In the genomic region with DNA sequence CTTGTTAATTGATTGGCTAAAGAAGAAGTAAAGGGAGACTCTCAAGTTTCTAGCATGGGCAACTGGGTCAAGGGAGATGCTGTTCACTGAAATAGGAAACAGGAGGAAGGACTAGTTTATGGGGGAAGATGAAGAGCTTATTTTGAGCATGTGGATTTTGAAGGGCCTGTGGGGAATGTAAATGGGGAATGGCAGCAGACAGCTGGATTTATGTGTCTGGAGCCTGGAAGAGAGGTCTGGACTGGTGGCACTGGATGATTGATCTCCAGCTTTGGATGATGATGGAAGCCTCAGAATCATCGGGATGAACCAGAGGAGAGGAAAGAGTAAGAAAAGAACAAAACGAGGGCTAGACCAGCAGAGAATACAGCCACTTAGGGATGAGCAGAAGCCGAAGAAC, we compare ENCODE assay signal across 14 cellular contexts. TPM values are rescaled to one million over a fixed set of nuclear protein-coding genes. Genes with fewer than 3 reads are reported as not detected.
DNase-seq lines count a peak whose midpoint lies in the region; TF ChIP-seq lines count a peak whose summit lies in the region.
"Had no signal": no experiment of that assay in that cellular context is flagged by ENCODE, and none has a peak within 500 bp of the region (broad histone marks: within the 10 kb centered on the region; RNA-seq: fewer than 3 reads in every experiment).

No MANE protein-coding gene starts in this region.

- intact Hi-C loops in CD4-positive, alpha-beta memory T cell (cut with micrococcal nuclease) = no loop called here

- CTCF ChIA-PET in HEK293T (lab: Yijun Ruan, JAX) = interaction anchor here (0.6 to 1.0 kb wide), 5 partner anchors 12 to 306 kb away, joined by 3 to 4 read pairs (median 3); no protein-coding TSS in a partner anchor
- CTCF ChIA-PET in CD4-positive, alpha-beta memory T cell (lab: Charles Lee; ENCODE audit: partially characterized antibody) = no interaction called here

- H3K4me3 ChIP-seq in neuronal stem cell (ENCODE audit: low read length in 2 of 2) = no peak overlapping the region
- no peak overlapping the region for H3K4me3 ChIP-seq in CD4-positive, alpha-beta memory T cell (ENCODE audit: low read length in 2 of 2)
- H3K4me3 ChIP-seq: A549 had no signal

- no peaks in the 10 kb centered on the region for H3K36me3 Mint-ChIP-seq in CD4-positive, alpha-beta memory T cell
- H3K36me3 Mint-ChIP-seq: CD8-positive, alpha-beta T cell; IgD-negative memory B cell had no signal

- no peak overlapping the region for H3K27ac Mint-ChIP-seq in CD4-positive, alpha-beta memory T cell
- H3K27ac Mint-ChIP-seq: CD8-positive, alpha-beta T cell; IgD-negative memory B cell had no signal

- no peak overlapping the region for H3K9ac ChIP-seq in neuronal stem cell (ENCODE audit: low read depth, low read length, poor library complexity)

- H3K36me3 ChIP-seq in neuronal stem cell (replicated peaks in 1 of 2; ENCODE audit: control insufficient read depth in 2 of 2, insufficient read depth in 2 of 2, low read length in 2 of 2) = no peaks in the 10 kb centered on the region
- no peaks in the 10 kb centered on the region for H3K36me3 ChIP-seq in CD4-positive, alpha-beta memory T cell (ENCODE audit: insufficient read depth, low read length)
- H3K36me3 ChIP-seq: BE2C had no signal

- no peaks in the 10 kb centered on the region for H3K4me1 Mint-ChIP-seq in CD4-positive, alpha-beta memory T cell
- H3K4me1 Mint-ChIP-seq: IgD-negative memory B cell had no signal

- POLR2A ChIA-PET in HEK293T (lab: Yijun Ruan, JAX) = interaction anchor here (1.6 to 2.4 kb wide), 2 partner anchors 53 to 70 kb away, joined by 4 to 10 read pairs; a partner anchor contains a TSS
- POLR2A ChIA-PET in CD4-positive, alpha-beta memory T cell (lab: Charles Lee; ENCODE audit: partially characterized antibody) = no interaction called here

- no peak overlapping the region for H2BK12ac ChIP-seq in neuronal stem cell (ENCODE audit: low read length)

- H3K27me3 Mint-ChIP-seq in CD4-positive, alpha-beta memory T cell = peaks cover 4% of the 10 kb centered on the region in 2 donors
- H3K27me3 Mint-ChIP-seq: IgD-negative memory B cell had no signal

- H2BK15ac ChIP-seq in neuronal stem cell (ENCODE audit: low read length) = no peak overlapping the region

- no peak overlapping the region for H4K91ac ChIP-seq in neuronal stem cell (ENCODE audit: low read depth, low read length, poor library complexity)

- peaks cover 6 to 7% of the 10 kb centered on the region in 2 donors for H3K4me1 ChIP-seq in neuronal stem cell (ENCODE audit: control insufficient read depth in 2 of 2, insufficient read depth in 1 of 2, low read depth in 1 of 2, low read length in 2 of 2)
- H3K4me1 ChIP-seq in CD4-positive, alpha-beta memory T cell (ENCODE audit: insufficient read depth, low read length) = no peaks in the 10 kb centered on the region
- H3K4me1 ChIP-seq: BE2C, Caco-2 had no signal

- H3K79me1 ChIP-seq in neuronal stem cell (ENCODE audit: low read depth, low read length) = no peaks in the 10 kb centered on the region

- no peak overlapping the region for H3K4me2 ChIP-seq in neuronal stem cell (ENCODE audit: insufficient read depth, low read length, poor library complexity, severe bottlenecking)
- H3K4me2 ChIP-seq: A549 had no signal

- no peaks in the 10 kb centered on the region for H3K9me3 ChIP-seq in neuronal stem cell (replicated peaks in 1 of 2; ENCODE audit: control insufficient read depth in 2 of 2, insufficient read depth in 1 of 2, low read depth in 1 of 2, low read length in 2 of 2)
- H3K9me3 ChIP-seq in CD4-positive, alpha-beta memory T cell (ENCODE audit: control insufficient read depth in 1 of 2, low read length in 2 of 2) = no peaks in the 10 kb centered on the region
- H3K9me3 ChIP-seq: A549, BE2C, Caco-2 had no signal

- H2BK5ac ChIP-seq in neuronal stem cell (ENCODE audit: low read length) = no peak overlapping the region

- no peak overlapping the region for H2AK5ac ChIP-seq in neuronal stem cell (ENCODE audit: low read depth, low read length)

- no peak overlapping the region for H3K4ac ChIP-seq in neuronal stem cell (ENCODE audit: low read length)

- WGBS in neuronal stem cell (ENCODE audit: extremely low coverage in 2 of 2, insufficient read length in 2 of 2, insufficient replicate concordance in 1 of 2), 2 donors = no CpG with 5 or more reads among the region's 3 CpGs

- no peak overlapping the region for H3K4me3 Mint-ChIP-seq in CD4-positive, alpha-beta memory T cell
- H3K4me3 Mint-ChIP-seq: CD8-positive, alpha-beta T cell; IgD-negative memory B cell had no signal

- H3K27ac ChIP-seq in neuronal stem cell (replicated peaks; ENCODE audit: low read length) = no peak overlapping the region
- no peak overlapping the region for H3K27ac ChIP-seq in CD4-positive, alpha-beta memory T cell (ENCODE audit: low read depth, low read length)
- H3K27ac ChIP-seq: C4-2B had no signal

- H3K14ac ChIP-seq in neuronal stem cell (ENCODE audit: low read length) = no peak overlapping the region

- no peak overlapping the region for H2BK120ac ChIP-seq in neuronal stem cell (ENCODE audit: low read depth, low read length)

- no peak overlapping the region for H3K23ac ChIP-seq in neuronal stem cell (ENCODE audit: low read depth, low read length, poor library complexity)

- H3K18ac ChIP-seq in neuronal stem cell (ENCODE audit: low read length) = no peak overlapping the region

- H4K8ac ChIP-seq in neuronal stem cell (ENCODE audit: low read depth, low read length) = no peak overlapping the region

- peak overlapping the region; percentile 72 for H2AFZ ChIP-seq in neuronal stem cell (ENCODE audit: low read length)

- H3K27me3 ChIP-seq in neuronal stem cell (ENCODE audit: control insufficient read depth in 3 of 3, insufficient read depth in 3 of 3, low read depth in 1 of 3, low read length in 3 of 3) = peaks cover 0 to 44% (median 0%) of the 10 kb centered on the region in 3 experiments
- no peaks in the 10 kb centered on the region for H3K27me3 ChIP-seq in CD4-positive, alpha-beta memory T cell (ENCODE audit: insufficient read depth, low read length)
- H3K27me3 ChIP-seq: BE2C had no signal

- H3K9me3 Mint-ChIP-seq in CD4-positive, alpha-beta memory T cell = no peaks in the 10 kb centered on the region
- H3K9me3 Mint-ChIP-seq: CD8-positive, alpha-beta T cell; IgD-negative memory B cell had no signal

- DNase-seq in HEK293T (ENCODE audit: extremely low spot score) = no peak
- DNase-seq in islet precursor cell = peak; percentile 82
- DNase-seq in neuronal stem cell (ENCODE audit: low spot score) = no peak
- no peak for DNase-seq in NCI-H2171 (lab: John Stamatoyannopoulos, UW)
- DNase-seq in NCI-H1105 (lab: John Stamatoyannopoulos, UW) = no peak
- DNase-seq in CD4-positive, alpha-beta memory T cell = no peak
- DNase-seq: BE2C; Caco-2; CD8-positive, alpha-beta T cell; DND-41; GF-D8 had no signal

TF ChIP-seq in HEK293T, 16 proteins besides CTCF, POLR2A, EP300 and RAD21:
- no peak for TF ChIP-seq FOXK2 (IDR thresholded peaks at IDR 0.05)
- TF ChIP-seq L3MBTL2 (conservative IDR thresholded peaks at IDR 0.05) = peak; percentile 36; the same call in 1 of the 2 replicates
- TF ChIP-seq, protein P1, sequence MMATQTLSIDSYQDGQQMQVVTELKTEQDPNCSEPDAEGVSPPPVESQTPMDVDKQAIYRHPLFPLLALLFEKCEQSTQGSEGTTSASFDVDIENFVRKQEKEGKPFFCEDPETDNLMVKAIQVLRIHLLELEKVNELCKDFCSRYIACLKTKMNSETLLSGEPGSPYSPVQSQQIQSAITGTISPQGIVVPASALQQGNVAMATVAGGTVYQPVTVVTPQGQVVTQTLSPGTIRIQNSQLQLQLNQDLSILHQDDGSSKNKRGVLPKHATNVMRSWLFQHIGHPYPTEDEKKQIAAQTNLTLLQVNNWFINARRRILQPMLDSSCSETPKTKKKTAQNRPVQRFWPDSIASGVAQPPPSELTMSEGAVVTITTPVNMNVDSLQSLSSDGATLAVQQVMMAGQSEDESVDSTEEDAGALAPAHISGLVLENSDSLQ (IDR thresholded peaks at IDR 0.05) = peak; percentile 96

RNA-seq across cellular contexts. Expression of a gene that starts 54.9 kb away (rescaled TPM):
- polyA plus RNA-seq in neuronal stem cell (2013, experiment 1 of 2) = 187 TPM
- polyA plus RNA-seq in neuronal stem cell (2013, experiment 2 of 2) = 187 TPM
- total RNA-seq in CD4-positive, alpha-beta memory T cell = under 1 TPM in 1 of 2 experiments, not detected in 1; 0.26 TPM
- not detected for polyA plus RNA-seq in CD4-positive, alpha-beta memory T cell
